ENCODE assay signal across 2 cellular contexts in genomic region chr9:135840107-135840506, GRCh38.
TF ChIP-seq lines count a peak whose summit lies in the region.

No MANE protein-coding gene starts in this region.

TF ChIP-seq in GM23338, 12 proteins besides CTCF, POLR2A, EP300 and RAD21 (continued from another document):
- no peak for TF ChIP-seq REST (IDR thresholded peaks at IDR 0.05; ENCODE audit: unreplicated experiment)
- TF ChIP-seq EZH2phosphoT487 (IDR thresholded peaks at IDR 0.05; ENCODE audit: unreplicated experiment) = no peak
- TF ChIP-seq POLR2AphosphoS5 (IDR thresholded peaks at IDR 0.05; ENCODE audit: low read depth) = no peak
- TF ChIP-seq JUNB (IDR thresholded peaks at IDR 0.05; ENCODE audit: unreplicated experiment) = no peak
- TF ChIP-seq EZH2 (IDR thresholded peaks at IDR 0.05; ENCODE audit: low read depth, unreplicated experiment) = no peak
- TF ChIP-seq CREB1 (CRISPR knock-in tag; IDR thresholded peaks at IDR 0.05; ENCODE audit: low read depth) = no peak
- no peak for TF ChIP-seq ZNF114 (CRISPR knock-in tag; IDR thresholded peaks at IDR 0.05)
- no peak for TF ChIP-seq ZNF462 (CRISPR knock-in tag; IDR thresholded peaks at IDR 0.05)
- TF ChIP-seq STAT1 (IDR thresholded peaks at IDR 0.05; ENCODE audit: unreplicated experiment) = no peak

TF ChIP-seq in K562, 482 proteins besides CTCF, POLR2A, EP300 and RAD21 (continued from another document):
- no peak for TF ChIP-seq RNF219 (CRISPR knock-in tag; IDR thresholded peaks at IDR 0.05)
- TF ChIP-seq ZNF23 (CRISPR knock-in tag; IDR thresholded peaks at IDR 0.05) = no peak
